In the genomic region with DNA sequence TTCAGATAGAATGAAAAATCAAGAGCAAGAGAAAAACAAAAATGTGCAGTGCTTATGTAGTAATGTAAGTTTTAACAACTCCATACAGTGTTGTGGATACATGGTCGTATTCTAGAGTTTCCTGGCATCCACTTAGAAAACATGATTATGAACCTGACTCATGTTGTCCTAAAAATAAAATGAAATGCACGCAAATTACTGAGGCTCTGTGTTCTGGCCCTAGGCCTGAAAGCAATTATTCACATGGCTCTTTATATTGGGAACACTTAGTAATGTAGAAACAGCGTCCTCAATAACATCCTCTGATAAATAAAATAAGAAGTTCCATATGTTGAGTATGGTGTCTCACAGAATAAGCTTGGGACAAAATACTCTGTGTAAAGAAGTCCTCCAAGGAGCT, we compare ENCODE assay signal across 17 cellular contexts.
DNase-seq lines count a peak whose midpoint lies in the region; ATAC-seq and TF ChIP-seq lines count a peak whose summit lies in the region.
"Had no signal": no experiment of that assay in that cellular context is flagged by ENCODE, and none has a peak within 500 bp of the region (broad histone marks: within the 10 kb centered on the region; RNA-seq: fewer than 3 reads in every experiment).

No MANE protein-coding gene starts in this region.

- no peaks in the 10 kb centered on the region for H3F3A ChIP-seq in GM23248 (ENCODE audit: insufficient read depth)

- H3K9me2 ChIP-seq in GM23248 (ENCODE audit: insufficient read depth): no peaks in the 10 kb centered on the region

- H3K27me3 ChIP-seq in GM23248 (replicated peaks; ENCODE audit: insufficient read depth): no peaks in the 10 kb centered on the region
- H3K27me3 ChIP-seq: body of pancreas, esophagus muscularis mucosa had no signal

- no peak for ATAC-seq in GM19351 (IDR thresholded peaks at IDR 0.05; ENCODE audit: unreplicated experiment)
- no peak for ATAC-seq in activated CD8-positive, alpha-beta T cell treated with anti-CD3 and anti-CD28 coated beads for 36 hours
- no peak for ATAC-seq in GM21515 (IDR thresholded peaks at IDR 0.05; ENCODE audit: unreplicated experiment)
- ATAC-seq: activated T-cell treated with anti-CD3 and anti-CD28 coated beads, Interleukin-2, amount 50 U/mL, for 72 hours; body of pancreas had no signal

- no peak overlapping the region for H3K27ac ChIP-seq in GM23248
- H3K27ac ChIP-seq: body of pancreas, C4-2B, esophagus muscularis mucosa had no signal

- no peaks in the 10 kb centered on the region for H4K20me1 ChIP-seq in GM23248 (ENCODE audit: insufficient read depth)

- in situ Hi-C loops in GM23248 (cut with MboI): no loop called here

- CTCF ChIA-PET in AG04449 (lab: Yijun Ruan, JAX): no interaction called here
- CTCF ChIA-PET in activated CD8-positive, alpha-beta T cell treated with anti-CD3 and anti-CD28 coated beads for 36 hours (lab: Charles Lee): interaction anchor here (1.1 kb wide), 1 partner anchor 11 kb away, joined by 4 read pairs; no protein-coding TSS in a partner anchor
- CTCF ChIA-PET in activated CD4-positive, alpha-beta memory T cell treated with anti-CD3 and anti-CD28 coated beads for 36 hours (lab: Charles Lee): no interaction called here

- H3K9me3 Mint-ChIP-seq in activated CD8-positive, alpha-beta T cell treated with anti-CD3 and anti-CD28 coated beads for 36 hours: no peaks in the 10 kb centered on the region
- H3K9me3 Mint-ChIP-seq in activated CD4-positive, alpha-beta memory T cell treated with anti-CD3 and anti-CD28 coated beads for 36 hours: peaks cover 14% of the 10 kb centered on the region

- H3K79me2 ChIP-seq in GM23248 (ENCODE audit: insufficient read depth): no peaks in the 10 kb centered on the region

- no peaks in the 10 kb centered on the region for H3K36me3 ChIP-seq in GM23248 (ENCODE audit: low read depth)
- H3K36me3 ChIP-seq: esophagus muscularis mucosa had no signal

- intact Hi-C loops in activated CD8-positive, alpha-beta T cell treated with anti-CD3 and anti-CD28 coated beads for 36 hours (cut with micrococcal nuclease): no loop called here
- intact Hi-C loops in activated CD4-positive, alpha-beta memory T cell treated with anti-CD3 and anti-CD28 coated beads for 36 hours (cut with micrococcal nuclease): no loop called here

- no peak overlapping the region for H3K4me3 Mint-ChIP-seq in activated CD8-positive, alpha-beta T cell treated with anti-CD3 and anti-CD28 coated beads for 36 hours
- H3K4me3 Mint-ChIP-seq in activated CD4-positive, alpha-beta memory T cell treated with anti-CD3 and anti-CD28 coated beads for 36 hours: no peak overlapping the region
- H3K4me3 Mint-ChIP-seq: activated naive CD4-positive, alpha-beta T cell treated with anti-CD3 and anti-CD28 coated beads, Interleukin-2, amount 50 U/mL, for 24 hours; activated T-cell treated with anti-CD3 and anti-CD28 coated beads, Interleukin-2, amount 50 U/mL, for 72 hours had no signal

- peaks cover 12% of the 10 kb centered on the region; the same call in 1 of the 2 replicates for H3K4me1 ChIP-seq in GM23248 (ENCODE audit: insufficient read depth)
- H3K4me1 ChIP-seq: body of pancreas had no signal

- no peak overlapping the region for H3K27ac Mint-ChIP-seq in activated CD8-positive, alpha-beta T cell treated with anti-CD3 and anti-CD28 coated beads for 36 hours
- H3K27ac Mint-ChIP-seq in activated CD4-positive, alpha-beta memory T cell treated with anti-CD3 and anti-CD28 coated beads for 36 hours: no peak overlapping the region
- H3K27ac Mint-ChIP-seq: activated naive CD4-positive, alpha-beta T cell treated with anti-CD3 and anti-CD28 coated beads, Interleukin-2, amount 50 U/mL, for 24 hours; activated T-cell treated with anti-CD3 and anti-CD28 coated beads, Interleukin-2, amount 50 U/mL, for 72 hours had no signal

- DNase-seq in AG04449 (ENCODE audit: low read depth, low spot score): peak; percentile 28
- DNase-seq in GM23248: peak; percentile 83
- peak; percentile 43 for DNase-seq in amniotic stem cell (lab: John Stamatoyannopoulos, UW)
- peak; percentile 54 for DNase-seq in fibroblast of the conjunctiva (ENCODE audit: low read depth)
- DNase-seq in activated CD8-positive, alpha-beta T cell treated with anti-CD3 and anti-CD28 coated beads for 36 hours: no peak
- no peak for DNase-seq in activated CD4-positive, alpha-beta memory T cell treated with anti-CD3 and anti-CD28 coated beads for 36 hours
- DNase-seq: activated CD4-positive, CD25-positive, alpha-beta regulatory T cell treated with anti-CD3 and anti-CD28 coated beads, Interleukin-2, amount 50 U/mL, for 72 hours; activated T-cell treated with anti-CD3 and anti-CD28 coated beads, Interleukin-2, amount 50 U/mL, for 72 hours; body of pancreas; Calu3; NCI-H1694; NCI-H2171 had no signal

- no peak overlapping the region for H2AFZ ChIP-seq in GM23248

- H3K9ac ChIP-seq in GM23248: no peak overlapping the region

- H3K27me3 Mint-ChIP-seq in activated CD8-positive, alpha-beta T cell treated with anti-CD3 and anti-CD28 coated beads for 36 hours: no peaks in the 10 kb centered on the region
- H3K27me3 Mint-ChIP-seq in activated CD4-positive, alpha-beta memory T cell treated with anti-CD3 and anti-CD28 coated beads for 36 hours: no peaks in the 10 kb centered on the region
- H3K27me3 Mint-ChIP-seq: activated naive CD4-positive, alpha-beta T cell treated with anti-CD3 and anti-CD28 coated beads, Interleukin-2, amount 50 U/mL, for 24 hours had no signal

- H3K36me3 Mint-ChIP-seq in activated CD8-positive, alpha-beta T cell treated with anti-CD3 and anti-CD28 coated beads for 36 hours (ENCODE audit: low read depth): no peaks in the 10 kb centered on the region
- H3K36me3 Mint-ChIP-seq in activated CD4-positive, alpha-beta memory T cell treated with anti-CD3 and anti-CD28 coated beads for 36 hours: no peaks in the 10 kb centered on the region
- H3K36me3 Mint-ChIP-seq: activated naive CD4-positive, alpha-beta T cell treated with anti-CD3 and anti-CD28 coated beads, Interleukin-2, amount 50 U/mL, for 24 hours had no signal

- H3K4me3 ChIP-seq in AG04449 (ENCODE audit: low read depth, low read length) (no peak overlapping the region), GM23248 (no peak overlapping the region)
- H3K4me3 ChIP-seq: body of pancreas, esophagus muscularis mucosa had no signal

- POLR2A ChIA-PET in AG04449 (lab: Yijun Ruan, JAX): no interaction called here
- POLR2A ChIA-PET in activated CD8-positive, alpha-beta T cell treated with anti-CD3 and anti-CD28 coated beads for 36 hours (lab: Charles Lee): no interaction called here
- POLR2A ChIA-PET in activated CD4-positive, alpha-beta memory T cell treated with anti-CD3 and anti-CD28 coated beads for 36 hours (lab: Charles Lee): no interaction called here

- no peak for TF ChIP-seq CTCF in AG04449 (IDR thresholded peaks at IDR 0.05; ENCODE audit: insufficient read depth, low read length, missing control alignments)
- no peak for TF ChIP-seq CTCF in activated CD8-positive, alpha-beta T cell treated with anti-CD3 and anti-CD28 coated beads for 36 hours (IDR thresholded peaks at IDR 0.05)

- H3K4me1 Mint-ChIP-seq in activated CD8-positive, alpha-beta T cell treated with anti-CD3 and anti-CD28 coated beads for 36 hours (ENCODE audit: low read depth): no peaks in the 10 kb centered on the region
- H3K4me1 Mint-ChIP-seq in activated CD4-positive, alpha-beta memory T cell treated with anti-CD3 and anti-CD28 coated beads for 36 hours (ENCODE audit: low read depth): no peaks in the 10 kb centered on the region
- H3K4me1 Mint-ChIP-seq: activated naive CD4-positive, alpha-beta T cell treated with anti-CD3 and anti-CD28 coated beads, Interleukin-2, amount 50 U/mL, for 24 hours had no signal

- H3K4me2 ChIP-seq in GM23248 (ENCODE audit: unreplicated experiment): no peak overlapping the region

- H3K9me3 ChIP-seq in GM23248 (ENCODE audit: low read depth): no peaks in the 10 kb centered on the region
- H3K9me3 ChIP-seq: body of pancreas, esophagus muscularis mucosa had no signal

- WGBS in GM23248 (ENCODE audit: low coverage in 1 of 2, low lambda C conversion rate in 2 of 2, missing lambda C conversion rate in 2 of 2), 2 experiments: 1 to 5% methylated on average over 3 of the region's 3 CpGs

Comparison
In these comparisons a context has a peak if more than half of its experiments do, and no peak if none do; other contexts are left out.
1. DNase-seq: peak in AG04449 (single experiment), GM23248 (single experiment), amniotic stem cell (single experiment) and fibroblast of the conjunctiva (single experiment); none in activated CD8-positive, alpha-beta T cell treated with anti-CD3 and anti-CD28 coated beads for 36 hours (single experiment) and activated CD4-positive, alpha-beta memory T cell treated with anti-CD3 and anti-CD28 coated beads for 36 hours (single experiment).